16 cellular contexts compared by ENCODE assay signal in the genomic region with DNA sequence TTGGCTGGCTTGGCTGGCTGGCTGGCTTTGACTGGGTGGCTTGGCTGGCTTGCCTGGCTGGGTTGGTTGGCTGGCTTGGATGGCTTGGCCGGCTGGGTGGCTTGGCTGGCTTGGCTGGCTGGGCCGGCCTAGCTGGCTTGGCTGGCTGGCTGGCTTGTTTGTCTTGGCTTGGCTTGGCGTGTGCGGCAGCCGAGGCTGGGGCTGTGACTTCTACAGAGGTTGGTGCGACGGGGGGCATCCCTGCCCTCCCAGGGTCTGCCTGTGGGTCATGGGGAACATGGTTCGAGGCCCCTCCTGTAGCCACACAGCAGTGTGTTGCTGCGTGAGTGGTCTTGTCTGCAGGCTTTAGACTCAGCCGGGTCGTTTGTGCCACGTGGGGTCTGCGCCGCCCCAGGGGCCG. TPM values are rescaled to one million over a fixed set of nuclear protein-coding genes. Genes with fewer than 3 reads are reported as not detected.
DNase-seq lines count a peak whose midpoint lies in the region; ATAC-seq, FAIRE-seq and TF ChIP-seq lines count a peak whose summit lies in the region.
"Not testable (repeated sequence)": the region's sequence is repeated elsewhere in the genome, so short reads cannot be mapped to it uniquely, and the experiment has no call there.
"Had no signal": no experiment of that assay in that cellular context is flagged by ENCODE, and none has a peak within 500 bp of the region (broad histone marks: within the 10 kb centered on the region; RNA-seq: fewer than 3 reads in every experiment).

No MANE protein-coding gene starts in this region.

- H3K27me3 Mint-ChIP-seq in osteocyte (ENCODE audit: unreplicated experiment), result not testable (repeated sequence)

- intact Hi-C loops in cardiac septum (cut with DNase I); kidney (cut with DNase I); HepG2 (cut with micrococcal nuclease; ENCODE audit: unreplicated experiment); spleen (cut with DNase I; ENCODE audit: low total_unique reads): not testable (repeated sequence)

- H4K20me1 ChIP-seq in HepG2 (ENCODE audit: insufficient read depth, low read length), result not testable (repeated sequence)

- not testable (repeated sequence) for H3K27ac ChIP-seq in kidney (ENCODE audit: low read depth in 2 of 2, low read length in 2 of 2); HepG2 (ENCODE audit: extremely low read length, insufficient read depth, low read length); spleen

- not testable (repeated sequence) for H3K9ac ChIP-seq in kidney (ENCODE audit: low read length in 2 of 2); HepG2 (ENCODE audit: insufficient read depth, low read depth, low read length)

- BruUV-seq in HepG2 (replicated peaks; lab: Mats Ljungman, UMichigan), result not testable (repeated sequence)

- not testable (repeated sequence) for TF ChIP-seq POLR2A in HepG2 (IDR thresholded peaks at IDR 0.05; ENCODE audit: insufficient read depth in 1 of 2, low read depth in 2 of 2, low read length in 2 of 2); spleen (IDR thresholded peaks at IDR 0.05)

- not testable (repeated sequence) for H3K27ac Mint-ChIP-seq in osteocyte (ENCODE audit: unreplicated experiment)

- H3K4me1 ChIP-seq in kidney (ENCODE audit: control insufficient read depth in 1 of 2, insufficient read depth in 1 of 2, low read depth in 1 of 2, low read length in 2 of 2); HepG2 (ENCODE audit: insufficient read depth, low read length); spleen: not testable (repeated sequence)

- 0% methylated on average over 1 of the region's 15 CpGs for WGBS in HepG2 (ENCODE audit: low lambda C conversion rate)
- 88 to 93% (median 90%) methylated on average over 7 to 8 of the region's 15 CpGs; no CpG with 5 or more reads in 2 of the 5 donors for WGBS in spleen, 5 donors

- not testable (repeated sequence) for FAIRE-seq in kidney (lab: Jason Lieb, UNC); HepG2 (lab: Jason Lieb, UNC)

- not testable (repeated sequence) for H3K9me3 Mint-ChIP-seq in osteocyte (ENCODE audit: unreplicated experiment)

- not testable (repeated sequence) for H3K9me3 ChIP-seq in kidney (ENCODE audit: control insufficient read depth in 1 of 2, low read length in 2 of 2); HepG2 (ENCODE audit: low read length); spleen

- not testable (repeated sequence) for H3K36me3 Mint-ChIP-seq in osteocyte (ENCODE audit: unreplicated experiment)

- peak; percentile 4 for DNase-seq in Daoy (ENCODE audit: low read depth)
- peak; percentile 45 for DNase-seq in activated effector memory CD4-positive, alpha-beta T cell treated with anti-CD3 and anti-CD28 coated beads, Interleukin-2, amount 50 U/mL, for 16 hours
- peak; percentile 51 for DNase-seq in cardiac septum (ENCODE audit: low spot score)
- peak; percentile 51 for DNase-seq in kidney
- not testable (repeated sequence) for DNase-seq in HepG2 (ENCODE audit: low spot score)
- DNase-seq in osteocyte (ENCODE audit: extremely low spot score, unreplicated experiment), result peak; percentile 66
- DNase-seq in spleen, result peak; percentile 23

- not testable (repeated sequence) for H3K36me3 ChIP-seq in kidney (ENCODE audit: control insufficient read depth in 1 of 2, insufficient read depth in 2 of 2, low read length in 2 of 2); HepG2 (replicated peaks in 1 of 2; ENCODE audit: control insufficient read depth in 1 of 2, insufficient read depth in 2 of 2, low read length in 2 of 2); spleen

- TF ChIP-seq RAD21 in HepG2 (CRISPR knock-in tag; IDR thresholded peaks at IDR 0.05), result not testable (repeated sequence)

- not testable (repeated sequence) for H3K4me3 ChIP-seq in kidney (ENCODE audit: low read length in 2 of 2); HepG2 (replicated peaks in 1 of 3; ENCODE audit: insufficient read depth in 1 of 3, low read depth in 2 of 3, low read length in 3 of 3); spleen

- H3K4me2 ChIP-seq in HepG2 (ENCODE audit: low read depth, low read length), result not testable (repeated sequence)

- TF ChIP-seq CTCF in kidney (IDR thresholded peaks at IDR 0.05; ENCODE audit: borderline replicate concordance, extremely low read depth, insufficient read depth); HepG2 (CRISPR knock-in tag; IDR thresholded peaks at IDR 0.05); osteocyte (IDR thresholded peaks at IDR 0.05); spleen (IDR thresholded peaks at IDR 0.05 in 8 of 11, conservative IDR thresholded peaks at IDR 0.05 in 3 of 11): not testable (repeated sequence)

- not testable (repeated sequence) for H3K4me1 Mint-ChIP-seq in osteocyte (ENCODE audit: unreplicated experiment)

- peak; percentile 27; the same call in 2 of the 3 replicates for ATAC-seq in HepG2

- H3K4me3 Mint-ChIP-seq in osteocyte (ENCODE audit: unreplicated experiment), result not testable (repeated sequence)

- CTCF ChIA-PET in HepG2 (lab: Yijun Ruan, JAX; ENCODE audit: low intra/inter-chr PET ratio, low total read pairs), result not testable (repeated sequence)

- not testable (repeated sequence) for H2AFZ ChIP-seq in HepG2 (ENCODE audit: low read length)

- POLR2A ChIA-PET in HepG2 (lab: Yijun Ruan, JAX), result not testable (repeated sequence)

- in situ Hi-C loops in HepG2 (cut with HindIII; ENCODE audit: extremely low pct_ligation_motif_present, low pct_unique_long_range_greater_than_20kb), result not testable (repeated sequence)

- TF ChIP-seq EP300 in HepG2 (IDR thresholded peaks at IDR 0.05; ENCODE audit: low read depth in 2 of 2, low read length in 2 of 2); HepG2 (CRISPR knock-in tag; IDR thresholded peaks at IDR 0.05; ENCODE audit: borderline replicate concordance): not testable (repeated sequence)

- not testable (repeated sequence) for H3K27me3 ChIP-seq in HepG2 (ENCODE audit: control insufficient read depth in 1 of 2, insufficient read depth in 2 of 2, low read length in 2 of 2); spleen (replicated peaks in 1 of 7)

- not testable (repeated sequence) for H3K79me2 ChIP-seq in HepG2 (ENCODE audit: insufficient read depth, low read length)

RNA-seq across cellular contexts. Expression of gene TP53TG3D, which starts 33.1 kb away (rescaled TPM):
- total RNA-seq in Daoy (2014; rRNA removed; shearing (Covaris generic)), result 3.0 and 3.2 TPM in 2 replicates
- total RNA-seq in cardiac septum, result 0.81 TPM
- total RNA-seq in kidney, result not detected
- not detected for polyA plus RNA-seq in kidney (ENCODE audit: insufficient read depth, low read depth, low replicate concordance)
- not detected in 2 replicates for total RNA-seq in HepG2 (2016; rRNA removed; fragmentation: Illumina TruSeq; extraction: Trizol)
- not detected in 2 replicates for total RNA-seq in HepG2 (2016; cell fraction: cytosol; rRNA removed; fragmentation: Illumina TruSeq; extraction: Trizol; ENCODE audit: low read depth)
- not detected in 2 replicates for total RNA-seq in HepG2 (2016; cell fraction: insoluble cytoplasmic fraction; rRNA removed; fragmentation: Illumina TruSeq; extraction: Trizol)
- not detected in 2 replicates for total RNA-seq in HepG2 (2016; cell fraction: membrane; rRNA removed; fragmentation: Illumina TruSeq; extraction: Trizol)
- not detected in 2 replicates for total RNA-seq in HepG2 (2016; cell fraction: nucleus; rRNA removed; fragmentation: Illumina TruSeq; extraction: Trizol)
- polyA plus RNA-seq in HepG2 (2011; rRNA removed), result not detected in 2 replicates
- not detected in 2 replicates for polyA plus RNA-seq in HepG2 (2011; cell fraction: cytosol; rRNA removed)
- not detected in 2 replicates for polyA plus RNA-seq in HepG2 (2011; cell fraction: nucleus; rRNA removed)
- not detected in 2 replicates for polyA plus RNA-seq in HepG2 (2012)
- not detected in 2 replicates for polyA plus RNA-seq in HepG2 (2016; cell fraction: cytosol; fragmentation: Illumina TruSeq; extraction: Trizol; ENCODE audit: low read depth)
- polyA plus RNA-seq in HepG2 (2016; cell fraction: insoluble cytoplasmic fraction; fragmentation: Illumina TruSeq; extraction: Trizol; ENCODE audit: low read depth), result not detected in 2 replicates
- polyA plus RNA-seq in HepG2 (2016; cell fraction: membrane; fragmentation: Illumina TruSeq; extraction: Trizol; ENCODE audit: low read depth), result not detected in 2 replicates
- polyA plus RNA-seq in HepG2 (2016; cell fraction: nucleus; fragmentation: Illumina TruSeq; extraction: Trizol; ENCODE audit: insufficient read depth, low read depth), result not detected in 2 replicates
- polyA minus RNA-seq in HepG2 (2011; rRNA and poly(A)+ RNA removed; ENCODE audit: low replicate concordance), result not detected in 2 replicates
- not detected in 2 replicates for polyA minus RNA-seq in HepG2 (2011; cell fraction: cytosol; rRNA and poly(A)+ RNA removed)
- polyA minus RNA-seq in HepG2 (2011; cell fraction: nucleus; rRNA and poly(A)+ RNA removed), result not detected in 2 replicates
- not detected in 2 replicates for total RNA-seq in osteocyte
- total RNA-seq in spleen, result 1 to 10 TPM in 1 of 7 donors, under 1 TPM in 1, not detected in 5; 0.37 to 1.2 TPM
- under 1 TPM in 2 of 3 donors, not detected in 1; 0.32 to 0.59 TPM for polyA plus RNA-seq in spleen
- total RNA-seq: B cell; Caco-2; CD4-positive, CD25-positive, alpha-beta regulatory T cell; CD8-positive, alpha-beta T cell; GM12878; GM23248; H1; H7 had no signal
- polyA plus RNA-seq: AG04450, GM12878, GM23248, H1 had no signal
